ENCODE assay signal across 1 cellular context in the genomic region with DNA sequence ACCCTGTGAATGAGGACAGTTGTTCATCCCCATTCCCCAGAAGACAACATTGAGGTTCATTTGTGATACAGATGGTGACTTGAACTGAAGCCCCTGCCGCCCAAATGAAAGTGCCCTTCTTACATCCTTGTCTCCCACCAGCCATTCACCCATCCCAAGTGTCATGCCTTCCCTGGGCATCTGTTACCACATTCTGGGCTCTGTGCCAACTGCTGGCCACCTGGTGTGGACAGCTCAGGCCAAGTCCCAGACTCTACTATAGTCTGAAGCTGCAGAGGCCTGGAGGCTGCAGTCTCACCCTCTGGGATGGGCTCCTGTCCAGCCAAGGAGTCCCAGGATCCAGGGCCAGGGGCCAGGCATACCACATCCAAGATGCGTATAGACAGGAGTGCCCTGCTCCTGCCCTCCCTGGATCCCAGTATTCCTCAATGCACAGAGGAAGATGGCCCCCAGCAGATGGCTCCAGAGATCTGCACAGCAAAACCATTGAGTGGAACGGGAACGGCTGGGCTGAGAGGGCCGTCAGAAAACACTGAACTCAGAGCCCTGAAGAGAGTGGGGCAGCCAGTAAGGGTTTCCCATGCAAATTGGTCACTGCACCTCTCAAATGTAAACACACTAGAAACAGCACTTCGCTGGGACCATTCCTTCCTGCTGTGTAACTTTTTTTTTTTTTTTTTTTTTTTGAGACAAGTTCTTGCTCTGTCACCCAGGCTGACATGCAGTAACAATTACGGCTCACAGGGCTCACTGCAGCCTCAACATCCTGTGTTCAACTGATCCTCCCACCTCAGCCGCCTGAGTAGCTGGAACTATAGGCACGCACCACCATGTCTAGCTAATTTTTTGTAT.
TF ChIP-seq lines count a peak whose summit lies in the region.

No MANE protein-coding gene starts in this region.

TF ChIP-seq in K562, 482 proteins besides CTCF, POLR2A, EP300 and RAD21 (continued from another document):
- TF ChIP-seq PKNOX1 (IDR thresholded peaks at IDR 0.05) (peak; percentile 62; the same call in 1 of the 2 replicates), KDM1A (IDR thresholded peaks at IDR 0.05) (0 out of 4 replicates have a peak, but pooled peaks of 1 of the 2 experiments have one; percentile 16), TRIM28 (IDR thresholded peaks at IDR 0.05) (0 out of 2 replicates have a peak, but pooled peaks have one; percentile 20), TOE1 (IDR thresholded peaks at IDR 0.05; ENCODE audit: borderline replicate concordance) (0 out of 2 replicates have a peak, but pooled peaks have one; percentile 12), TOE1 (CRISPR knock-in tag; IDR thresholded peaks at IDR 0.05; ENCODE audit: borderline replicate concordance, low read depth) (no peak), STAT5B (CRISPR knock-in tag; IDR thresholded peaks at IDR 0.05) (no peak), HDAC1 (IDR thresholded peaks at IDR 0.05) (0 out of 4 replicates have a peak, but pooled peaks of 1 of the 2 experiments have one; percentile 21), HDAC3 (IDR thresholded peaks at IDR 0.05; ENCODE audit: borderline replicate concordance, partially characterized antibody) (no peak), ATF1 (CRISPR knock-in tag; IDR thresholded peaks at IDR 0.05) (no peak), ATF1 (tag; IDR thresholded peaks at IDR 0.05) (peak; percentile 40; the same call in 1 of the 2 replicates), NBN (IDR thresholded peaks at IDR 0.05; ENCODE audit: low read depth) (0 out of 2 replicates have a peak, but pooled peaks have one; percentile 22), NFE2 (IDR thresholded peaks at IDR 0.05; ENCODE audit: low read depth) (0 out of 2 replicates have a peak, but pooled peaks have one; percentile 18), ARID2 (IDR thresholded peaks at IDR 0.05) (peak; percentile 38; the same call in 1 of the 2 replicates), U2AF1 (optimal IDR thresholded peaks at IDR 0.05; ENCODE audit: low read depth, low read length) (no peak), RCOR1 (IDR thresholded peaks at IDR 0.05; ENCODE audit: borderline replicate concordance in 1 of 2, low read depth in 2 of 2, low read length in 2 of 2) (peak in 1 of 2 experiments; percentile 34; a peak in 1 of 4 replicates), RBM25 (IDR thresholded peaks at IDR 0.05; ENCODE audit: low read depth, low read length, severe bottlenecking) (peak; percentile 37), FOXK2 (conservative IDR thresholded peaks at IDR 0.05 in 1 of 2, IDR thresholded peaks at IDR 0.05 in 1 of 2; ENCODE audit: low read depth in 2 of 2) (peak; percentile 68 to 81; a peak in 3 of 4 replicates), CREM (IDR thresholded peaks at IDR 0.05; ENCODE audit: low read depth) (no peak; the same call in 1 of the 2 replicates), SRSF1 (IDR thresholded peaks at IDR 0.05; ENCODE audit: low read depth, low read length) (no peak), DEAF1 (CRISPR knock-in tag; IDR thresholded peaks at IDR 0.05) (peak; percentile 76), RB1 (IDR thresholded peaks at IDR 0.05; ENCODE audit: low read depth) (0 out of 2 replicates have a peak, but pooled peaks have one; percentile 32), CREB3 (tag; conservative IDR thresholded peaks at IDR 0.05; ENCODE audit: low read depth) (no peak), NFIC (IDR thresholded peaks at IDR 0.05) (peak; percentile 96), MAZ (CRISPR knock-in tag; conservative IDR thresholded peaks at IDR 0.05 in 1 of 2, IDR thresholded peaks at IDR 0.05 in 1 of 2) (0 out of 4 replicates have a peak, but pooled peaks of 1 of the 2 experiments have one; percentile 44), VEZF1 (CRISPR knock-in tag; IDR thresholded peaks at IDR 0.05) (peak; percentile 41)
- TF ChIP-seq, protein P1, sequence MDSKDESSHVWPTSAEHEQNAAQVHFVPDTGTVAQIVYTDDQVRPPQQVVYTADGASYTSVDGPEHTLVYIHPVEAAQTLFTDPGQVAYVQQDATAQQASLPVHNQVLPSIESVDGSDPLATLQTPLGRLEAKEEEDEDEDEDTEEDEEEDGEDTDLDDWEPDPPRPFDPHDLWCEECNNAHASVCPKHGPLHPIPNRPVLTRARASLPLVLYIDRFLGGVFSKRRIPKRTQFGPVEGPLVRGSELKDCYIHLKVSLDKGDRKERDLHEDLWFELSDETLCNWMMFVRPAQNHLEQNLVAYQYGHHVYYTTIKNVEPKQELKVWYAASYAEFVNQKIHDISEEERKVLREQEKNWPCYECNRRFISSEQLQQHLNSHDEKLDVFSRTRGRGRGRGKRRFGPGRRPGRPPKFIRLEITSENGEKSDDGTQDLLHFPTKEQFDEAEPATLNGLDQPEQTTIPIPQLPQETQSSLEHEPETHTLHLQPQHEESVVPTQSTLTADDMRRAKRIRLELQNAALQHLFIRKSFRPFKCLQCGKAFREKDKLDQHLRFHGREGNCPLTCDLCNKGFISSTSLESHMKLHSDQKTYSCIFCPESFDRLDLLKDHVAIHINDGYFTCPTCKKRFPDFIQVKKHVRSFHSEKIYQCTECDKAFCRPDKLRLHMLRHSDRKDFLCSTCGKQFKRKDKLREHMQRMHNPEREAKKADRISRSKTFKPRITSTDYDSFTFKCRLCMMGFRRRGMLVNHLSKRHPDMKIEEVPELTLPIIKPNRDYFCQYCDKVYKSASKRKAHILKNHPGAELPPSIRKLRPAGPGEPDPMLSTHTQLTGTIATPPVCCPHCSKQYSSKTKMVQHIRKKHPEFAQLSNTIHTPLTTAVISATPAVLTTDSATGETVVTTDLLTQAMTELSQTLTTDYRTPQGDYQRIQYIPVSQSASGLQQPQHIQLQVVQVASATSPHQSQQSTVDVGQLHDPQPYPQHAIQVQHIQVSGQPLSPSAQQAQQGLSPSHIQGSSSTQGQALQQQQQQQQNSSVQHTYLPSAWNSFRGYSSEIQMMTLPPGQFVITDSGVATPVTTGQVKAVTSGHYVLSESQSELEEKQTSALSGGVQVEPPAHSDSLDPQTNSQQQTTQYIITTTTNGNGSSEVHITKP (IDR thresholded peaks at IDR 0.05; ENCODE audit: partially characterized antibody) = no peak
- TF ChIP-seq, protein P2, sequence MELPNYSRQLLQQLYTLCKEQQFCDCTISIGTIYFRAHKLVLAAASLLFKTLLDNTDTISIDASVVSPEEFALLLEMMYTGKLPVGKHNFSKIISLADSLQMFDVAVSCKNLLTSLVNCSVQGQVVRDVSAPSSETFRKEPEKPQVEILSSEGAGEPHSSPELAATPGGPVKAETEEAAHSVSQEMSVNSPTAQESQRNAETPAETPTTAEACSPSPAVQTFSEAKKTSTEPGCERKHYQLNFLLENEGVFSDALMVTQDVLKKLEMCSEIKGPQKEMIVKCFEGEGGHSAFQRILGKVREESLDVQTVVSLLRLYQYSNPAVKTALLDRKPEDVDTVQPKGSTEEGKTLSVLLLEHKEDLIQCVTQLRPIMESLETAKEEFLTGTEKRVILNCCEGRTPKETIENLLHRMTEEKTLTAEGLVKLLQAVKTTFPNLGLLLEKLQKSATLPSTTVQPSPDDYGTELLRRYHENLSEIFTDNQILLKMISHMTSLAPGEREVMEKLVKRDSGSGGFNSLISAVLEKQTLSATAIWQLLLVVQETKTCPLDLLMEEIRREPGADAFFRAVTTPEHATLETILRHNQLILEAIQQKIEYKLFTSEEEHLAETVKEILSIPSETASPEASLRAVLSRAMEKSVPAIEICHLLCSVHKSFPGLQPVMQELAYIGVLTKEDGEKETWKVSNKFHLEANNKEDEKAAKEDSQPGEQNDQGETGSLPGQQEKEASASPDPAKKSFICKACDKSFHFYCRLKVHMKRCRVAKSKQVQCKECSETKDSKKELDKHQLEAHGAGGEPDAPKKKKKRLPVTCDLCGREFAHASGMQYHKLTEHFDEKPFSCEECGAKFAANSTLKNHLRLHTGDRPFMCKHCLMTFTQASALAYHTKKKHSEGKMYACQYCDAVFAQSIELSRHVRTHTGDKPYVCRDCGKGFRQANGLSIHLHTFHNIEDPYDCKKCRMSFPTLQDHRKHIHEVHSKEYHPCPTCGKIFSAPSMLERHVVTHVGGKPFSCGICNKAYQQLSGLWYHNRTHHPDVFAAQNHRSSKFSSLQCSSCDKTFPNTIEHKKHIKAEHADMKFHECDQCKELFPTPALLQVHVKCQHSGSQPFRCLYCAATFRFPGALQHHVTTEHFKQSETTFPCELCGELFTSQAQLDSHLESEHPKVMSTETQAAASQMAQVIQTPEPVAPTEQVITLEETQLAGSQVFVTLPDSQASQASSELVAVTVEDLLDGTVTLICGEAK (IDR thresholded peaks at IDR 0.05) = no peak
- TF ChIP-seq, protein P2 (CRISPR knock-in tag; IDR thresholded peaks at IDR 0.05) = no peak
- TF ChIP-seq, protein P3, sequence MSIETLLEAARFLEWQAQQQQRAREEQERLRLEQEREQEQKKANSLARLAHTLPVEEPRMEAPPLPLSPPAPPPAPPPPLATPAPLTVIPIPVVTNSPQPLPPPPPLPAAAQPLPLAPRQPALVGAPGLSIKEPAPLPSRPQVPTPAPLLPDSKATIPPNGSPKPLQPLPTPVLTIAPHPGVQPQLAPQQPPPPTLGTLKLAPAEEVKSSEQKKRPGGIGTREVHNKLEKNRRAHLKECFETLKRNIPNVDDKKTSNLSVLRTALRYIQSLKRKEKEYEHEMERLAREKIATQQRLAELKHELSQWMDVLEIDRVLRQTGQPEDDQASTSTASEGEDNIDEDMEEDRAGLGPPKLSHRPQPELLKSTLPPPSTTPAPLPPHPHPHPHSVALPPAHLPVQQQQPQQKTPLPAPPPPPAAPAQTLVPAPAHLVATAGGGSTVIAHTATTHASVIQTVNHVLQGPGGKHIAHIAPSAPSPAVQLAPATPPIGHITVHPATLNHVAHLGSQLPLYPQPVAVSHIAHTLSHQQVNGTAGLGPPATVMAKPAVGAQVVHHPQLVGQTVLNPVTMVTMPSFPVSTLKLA (conservative IDR thresholded peaks at IDR 0.05) = peak in 1 of 2 experiments; percentile 19; a peak in 1 of 4 replicates
